ENCODE assay signal across 19 cellular contexts in genomic region chr7:18936265-18936664, GRCh38.
DNase-seq lines count a peak whose midpoint lies in the region; ATAC-seq, FAIRE-seq and TF ChIP-seq lines count a peak whose summit lies in the region.
"Had no signal": no experiment of that assay in that cellular context is flagged by ENCODE, and none has a peak within 500 bp of the region (broad histone marks: within the 10 kb centered on the region; RNA-seq: fewer than 3 reads in every experiment).

No MANE protein-coding gene starts in this region.

- no peak for FAIRE-seq in A549 (lab: Jason Lieb, UNC)
- FAIRE-seq: A204.1 had no signal

- TF ChIP-seq CTCF in A549 (IDR thresholded peaks at IDR 0.05) = no peak

- DNase-seq in A549 (ENCODE audit: low read depth in 1 of 2, low spot score in 1 of 2) (no peak), GM04503 (ENCODE audit: low read depth) (peak; percentile 21), amniotic epithelial cell (ENCODE audit: low read depth) (peak; percentile 14), fibroblast of peridontal ligament (ENCODE audit: extremely low read depth) (peak; percentile 83), NCI-H526 treated with DMSO at 0.1 percent for 48 hours (lab: John Stamatoyannopoulos, UW) (no peak), mucosa of gallbladder (ENCODE audit: low spot score) (no peak)
- no peak for DNase-seq in naive thymus-derived CD8-positive, alpha-beta T cell
- DNase-seq: COR-L47, EL, KG1, NCI-H1048, NCI-H1436 treated with DMSO at 0.1 percent for 48 hours, NCI-H2081 treated with DMSO at 0.1 percent for 48 hours, NCI-H510A, NCI-H82 had no signal

- no peaks in the 10 kb centered on the region for H3K4me1 Mint-ChIP-seq in naive thymus-derived CD8-positive, alpha-beta T cell

- no peak for TF ChIP-seq EP300 in A549 (IDR thresholded peaks at IDR 0.05)

- H3K9me3 ChIP-seq in A549 = no peaks in the 10 kb centered on the region
- H3K9me3 ChIP-seq: SJSA1 had no signal

- ATAC-seq in A549 = no peak
- ATAC-seq in HG03045 (IDR thresholded peaks at IDR 0.05; ENCODE audit: unreplicated experiment) = no peak
- ATAC-seq in naive thymus-derived CD8-positive, alpha-beta T cell = no peak
- ATAC-seq: HCT116 had no signal

- no peak overlapping the region for H3K27ac Mint-ChIP-seq in naive thymus-derived CD8-positive, alpha-beta T cell

- no peaks in the 10 kb centered on the region for H3K27me3 Mint-ChIP-seq in naive thymus-derived CD8-positive, alpha-beta T cell

- H3K4me1 ChIP-seq in A549 = 0 out of 3 replicates have a peak, but pooled peaks cover 3% of the 10 kb centered on the region
- H3K4me1 ChIP-seq: SJSA1 had no signal

- no peak overlapping the region for H3K4me2 ChIP-seq in A549

- H3K4me3 ChIP-seq in A549 = no peak overlapping the region
- H3K4me3 ChIP-seq: SJSA1 had no signal

- H3K4me3 Mint-ChIP-seq in naive thymus-derived CD8-positive, alpha-beta T cell = no peak overlapping the region

- no peak overlapping the region for H3K27ac ChIP-seq in A549
- H3K27ac ChIP-seq: SJSA1 had no signal

- POLR2A ChIA-PET in A549 (lab: Yijun Ruan, JAX) = no interaction called here
- POLR2A ChIA-PET in naive thymus-derived CD8-positive, alpha-beta T cell (lab: Charles Lee) = no interaction called here

- TF ChIP-seq RAD21 in A549 (conservative IDR thresholded peaks at IDR 0.05 in 1 of 2, IDR thresholded peaks at IDR 0.05 in 1 of 2) = no peak

- TF ChIP-seq POLR2A in A549 (IDR thresholded peaks at IDR 0.05; ENCODE audit: low read length) = no peak

- H3K9me3 Mint-ChIP-seq in naive thymus-derived CD8-positive, alpha-beta T cell = peaks cover 0 to 10% (median 6%) of the 10 kb centered on the region in 9 donors

- no peaks in the 10 kb centered on the region for H3K36me3 Mint-ChIP-seq in naive thymus-derived CD8-positive, alpha-beta T cell

- CTCF ChIA-PET in A549 (lab: Yijun Ruan, JAX) = no interaction called here

TF ChIP-seq in A549, 52 proteins besides CTCF, POLR2A, EP300 and RAD21:
- peak; percentile 57 for TF ChIP-seq MAFK (IDR thresholded peaks at IDR 0.05; ENCODE audit: partially characterized antibody)
- TF ChIP-seq FOXS1 (CRISPR knock-in tag; IDR thresholded peaks at IDR 0.05) = no peak
- TF ChIP-seq USF2 (IDR thresholded peaks at IDR 0.05) = no peak
- no peak for TF ChIP-seq ZNF302 (CRISPR knock-in tag; IDR thresholded peaks at IDR 0.05)

Comparison
In these comparisons a context has a peak if more than half of its experiments do, and no peak if none do; other contexts are left out.
1. DNase-seq: peak in GM04503 (single experiment), amniotic epithelial cell (single experiment) and fibroblast of peridontal ligament (single experiment); none in A549 (0 of 2), NCI-H526 treated with DMSO at 0.1 percent for 48 hours (single experiment), mucosa of gallbladder (single experiment) and naive thymus-derived CD8-positive, alpha-beta T cell (0 of 10).